8 cellular contexts compared by ENCODE assay signal in the genomic region with DNA sequence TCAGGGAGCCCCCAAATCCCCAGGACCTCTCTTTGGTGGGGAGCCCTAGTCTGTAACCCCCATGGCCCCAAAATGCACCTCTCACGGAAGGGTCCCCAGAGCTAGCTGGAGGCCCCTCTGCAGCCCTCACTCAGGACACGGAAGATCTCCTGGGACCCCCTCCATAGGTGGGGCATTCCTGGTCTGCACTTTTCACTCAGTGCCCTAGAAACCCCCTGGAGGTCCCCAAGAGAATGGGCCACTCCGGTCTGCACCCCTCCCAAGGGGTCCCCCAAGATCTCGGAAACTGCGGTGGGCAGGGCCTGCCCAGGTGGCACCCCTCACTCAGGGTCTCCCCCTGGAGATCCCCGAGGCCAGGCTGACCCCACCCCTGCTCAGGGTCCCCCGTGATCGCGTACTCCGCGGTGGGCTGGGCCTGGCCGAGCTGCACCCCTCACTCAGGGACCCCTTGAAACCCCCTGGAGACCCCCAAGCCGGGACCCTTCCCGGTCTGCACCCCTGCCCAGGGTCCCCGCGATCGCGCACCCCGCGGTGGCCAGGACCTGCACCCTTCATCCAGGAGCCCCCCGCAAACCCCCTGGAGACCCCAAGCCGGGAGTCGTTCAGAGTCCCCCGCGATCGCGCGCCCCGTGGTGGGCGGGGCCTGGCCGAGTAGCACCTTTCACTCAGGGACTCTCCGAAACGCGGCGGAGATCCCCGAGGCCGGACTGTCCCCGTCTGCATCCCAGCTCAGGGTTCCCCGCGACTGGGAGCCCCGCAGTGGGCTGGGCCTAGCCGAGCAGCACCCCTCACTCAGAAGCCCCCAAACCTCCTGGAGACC. TPM values are rescaled to one million over a fixed set of nuclear protein-coding genes. Genes with fewer than 3 reads are reported as not detected.
DNase-seq lines count a peak whose midpoint lies in the region; ATAC-seq and TF ChIP-seq lines count a peak whose summit lies in the region.

No MANE protein-coding gene starts in this region.

- peaks cover 65% of the 10 kb centered on the region for H3K79me2 ChIP-seq in Loucy (ENCODE audit: insufficient read depth, low read length)

- H3K9me3 Mint-ChIP-seq in CD8-positive, alpha-beta memory T cell = no peaks in the 10 kb centered on the region

- no peaks in the 10 kb centered on the region for H3K9me2 ChIP-seq in Loucy (replicated peaks; ENCODE audit: low read depth, low read length)

- H3K4me1 ChIP-seq in CD8-positive, alpha-beta memory T cell (ENCODE audit: insufficient read depth, low read length) = peaks cover 15% of the 10 kb centered on the region
- H3K4me1 ChIP-seq in Loucy (ENCODE audit: insufficient read depth, low read length, poor library complexity, severe bottlenecking) = peaks cover 23% of the 10 kb centered on the region
- H3K4me1 ChIP-seq in gastroesophageal sphincter = peaks cover 0 to 28% (median 7%) of the 10 kb centered on the region in 3 donors
- peaks cover 8% of the 10 kb centered on the region for H3K4me1 ChIP-seq in psoas muscle

- H3K27ac ChIP-seq in CD8-positive, alpha-beta memory T cell (ENCODE audit: low read depth, low read length) = peak overlapping the region; percentile 74
- H3K27ac ChIP-seq in gastroesophageal sphincter = peak overlapping the region in 2 of 4 donors; percentile 81 to 83
- H3K27ac ChIP-seq in psoas muscle = no peak overlapping the region

- H3K36me3 Mint-ChIP-seq in CD8-positive, alpha-beta memory T cell = peaks cover 0 to 7% (median 0%) of the 10 kb centered on the region in 3 donors

- no peak for TF ChIP-seq CTCF in Loucy (conservative IDR thresholded peaks at IDR 0.05; ENCODE audit: low read length)
- TF ChIP-seq CTCF in gastroesophageal sphincter (IDR thresholded peaks at IDR 0.05) = no peak
- TF ChIP-seq CTCF in psoas muscle (IDR thresholded peaks at IDR 0.05) = no peak

- CTCF ChIA-PET in CD8-positive, alpha-beta memory T cell (lab: Charles Lee) = interaction anchor here (1.0 to 1.4 kb wide), 3 partner anchors 26 to 125 kb away, joined by 3 to 5 read pairs (median 4); no protein-coding TSS in a partner anchor

- peak overlapping the region; percentile 76 to 93 (median 88) for H3K4me3 Mint-ChIP-seq in CD8-positive, alpha-beta memory T cell

- peak overlapping the region; percentile 29 to 92 (median 88) for H3K27ac Mint-ChIP-seq in CD8-positive, alpha-beta memory T cell

- peaks cover 42% of the 10 kb centered on the region for H4K20me1 ChIP-seq in Loucy (ENCODE audit: insufficient read depth, low read length, poor library complexity, severe bottlenecking)

- TF ChIP-seq POLR2A in gastroesophageal sphincter (IDR thresholded peaks at IDR 0.05) = no peak

- H3F3A ChIP-seq in Loucy (ENCODE audit: low read depth) = 0 out of 2 replicates have a peak, but pooled peaks cover 3% of the 10 kb centered on the region

- H3K4me1 Mint-ChIP-seq in CD8-positive, alpha-beta memory T cell = peaks cover 14 to 20% (median 15%) of the 10 kb centered on the region in 3 donors

- DNase-seq in CD8-positive, alpha-beta memory T cell = peak; percentile 28 to 73 (median 55)
- DNase-seq in activated T-helper 9 cell treated with anti-CD3 and anti-CD28 coated beads, Interleukin-2, amount 50 U/mL, for 16 hours (ENCODE audit: low read depth) = peak; percentile 39
- DNase-seq in psoas muscle (peak in 1 of 2 donors; percentile 40), DMS114 treated with DMSO at 0.1 percent for 48 hours (lab: John Stamatoyannopoulos, UW; ENCODE audit: unreplicated experiment) (no peak), NCI-H345 (lab: John Stamatoyannopoulos, UW) (no peak)

- peak overlapping the region; percentile 92 for H3K9ac ChIP-seq in Loucy (ENCODE audit: low read depth, low read length, poor library complexity, severe bottlenecking)

- H3K4me2 ChIP-seq in Loucy (ENCODE audit: low read depth, low read length, poor library complexity, severe bottlenecking) = peak overlapping the region; percentile 100

- no CpG with 5 or more reads among the region's 42 CpGs for WGBS in gastroesophageal sphincter (ENCODE audit: low coverage in 1 of 2), 2 donors
- 6 to 9% (median 8%) methylated on average over 29 to 42 of the region's 42 CpGs for WGBS in psoas muscle, 3 donors

- no peak for TF ChIP-seq EP300 in gastroesophageal sphincter (IDR thresholded peaks at IDR 0.05)

- ATAC-seq in GM21367 (IDR thresholded peaks at IDR 0.05; ENCODE audit: unreplicated experiment) (peak; percentile 20), gastroesophageal sphincter (no peak), psoas muscle (peak; percentile 8 to 35 (median 28))

- H3K4me3 ChIP-seq in CD8-positive, alpha-beta memory T cell (ENCODE audit: low read length) = peak overlapping the region; percentile 78
- peak overlapping the region; percentile 89 for H3K4me3 ChIP-seq in Loucy (ENCODE audit: low read length, poor library complexity, severe bottlenecking)
- H3K4me3 ChIP-seq in gastroesophageal sphincter = peak overlapping the region; percentile 81 to 84
- peak overlapping the region; percentile 95 for H3K4me3 ChIP-seq in psoas muscle

- H2AFZ ChIP-seq in Loucy (ENCODE audit: low read length) = 0 out of 2 replicates have a peak overlapping the region, but pooled peaks have one; percentile 15

- intact Hi-C loops in psoas muscle (cut with DNase I) = no loop called here

- no peaks in the 10 kb centered on the region for H3K36me3 ChIP-seq in CD8-positive, alpha-beta memory T cell (ENCODE audit: insufficient read depth, low read length)
- H3K36me3 ChIP-seq in Loucy (ENCODE audit: insufficient read depth, low read length) (no peaks in the 10 kb centered on the region), gastroesophageal sphincter (peaks cover 0 to 12% of the 10 kb centered on the region in 2 donors), psoas muscle (ENCODE audit: insufficient read depth in 1 of 2, low read depth in 1 of 2) (no peaks in the 10 kb centered on the region)

- no peaks in the 10 kb centered on the region for H3K27me3 ChIP-seq in CD8-positive, alpha-beta memory T cell (ENCODE audit: insufficient read depth, low read length, poor library complexity, severe bottlenecking)
- peaks cover 6% of the 10 kb centered on the region for H3K27me3 ChIP-seq in Loucy (ENCODE audit: insufficient read depth, low read length, poor library complexity, severe bottlenecking)
- no peaks in the 10 kb centered on the region for H3K27me3 ChIP-seq in gastroesophageal sphincter
- H3K27me3 ChIP-seq in psoas muscle (ENCODE audit: insufficient read depth in 3 of 3, low read length in 2 of 3) = no peaks in the 10 kb centered on the region

- POLR2A ChIA-PET in CD8-positive, alpha-beta memory T cell (lab: Charles Lee) = interaction anchor here (0.6 to 3.0 kb wide), 5 partner anchors 13 to 370 kb away, joined by 3 to 24 read pairs (median 7); a partner anchor contains a TSS

- no peaks in the 10 kb centered on the region for H3K9me3 ChIP-seq in CD8-positive, alpha-beta memory T cell (ENCODE audit: low read length)
- H3K9me3 ChIP-seq in Loucy (ENCODE audit: insufficient read depth, low read depth, low read length) (no peaks in the 10 kb centered on the region), gastroesophageal sphincter (no peaks in the 10 kb centered on the region), psoas muscle (no peaks in the 10 kb centered on the region)

- peaks cover 0 to 1% of the 10 kb centered on the region in 2 donors for H3K27me3 Mint-ChIP-seq in CD8-positive, alpha-beta memory T cell

RNA-seq across cellular contexts. Expression of a gene that starts 1.1 kb away (rescaled TPM):
- total RNA-seq in CD8-positive, alpha-beta memory T cell = 100 to 1,000 TPM; 110 to 116 TPM
- 13.1 TPM for polyA plus RNA-seq in CD8-positive, alpha-beta memory T cell
- total RNA-seq in gastroesophageal sphincter (10 to 100 TPM; 17.4 to 41.5 (median 26.8) TPM), psoas muscle (10 to 100 TPM; 11.4 to 28.6 (median 22.7) TPM)
- 10 to 100 TPM; 27.6 to 40.3 (median 38.1) TPM for polyA plus RNA-seq in psoas muscle

RNA-seq across cellular contexts. Expression of a gene that starts 20.2 kb away (rescaled TPM):
- 10 to 100 TPM; 51.1 to 53.7 TPM for total RNA-seq in CD8-positive, alpha-beta memory T cell
- 90.7 TPM for polyA plus RNA-seq in CD8-positive, alpha-beta memory T cell
- 100 to 1,000 TPM in 1 of 4 donors, 10 to 100 TPM in 3; 69.9 to 374 (median 88.7) TPM for total RNA-seq in gastroesophageal sphincter
- total RNA-seq in psoas muscle = 10 to 100 TPM; 10.9 to 63.1 (median 25.6) TPM
- 10 to 100 TPM; 14.1 to 94.1 (median 19.3) TPM for polyA plus RNA-seq in psoas muscle

RNA-seq across cellular contexts. Expression of a gene that starts 28.3 kb away (rescaled TPM):
- 100 to 1,000 TPM; 154 to 169 TPM for total RNA-seq in CD8-positive, alpha-beta memory T cell
- 71.0 TPM for polyA plus RNA-seq in CD8-positive, alpha-beta memory T cell
- total RNA-seq in gastroesophageal sphincter (10 to 100 TPM; 22.9 to 32.2 (median 27.3) TPM), psoas muscle (100 to 1,000 TPM in 1 of 4 donors, 10 to 100 TPM in 3; 70.3 to 110 (median 92.2) TPM)
- polyA plus RNA-seq in psoas muscle = 100 to 1,000 TPM in 2 of 3 donors, 10 to 100 TPM in 1; 83.6 to 254 (median 138) TPM

Comparison
In these comparisons a context has a peak if more than half of its experiments do, and no peak if none do; other contexts are left out.
1. DNase-seq: peak in CD8-positive, alpha-beta memory T cell (5 of 5) and activated T-helper 9 cell treated with anti-CD3 and anti-CD28 coated beads, Interleukin-2, amount 50 U/mL, for 16 hours (single experiment); none in DMS114 treated with DMSO at 0.1 percent for 48 hours (single experiment) and NCI-H345 (single experiment).
2. Peak in every context shown above with its lines, with median percentiles within 50 percentile points of each other: H3K4me3 ChIP-seq.